ENCODE assay signal across 8 cellular contexts in genomic region chr16:68079616-68080344, GRCh38. TPM values are rescaled to one million over a fixed set of nuclear protein-coding genes. Genes with fewer than 3 reads are reported as not detected.
A peak's percentile ranks its signal among the peaks of the same experiment; 100 is the strongest.
DNase-seq lines count a peak whose midpoint lies in the region; ATAC-seq, FAIRE-seq and TF ChIP-seq lines count a peak whose summit lies in the region.

No MANE protein-coding gene starts in this region.

- H3K27me3 Mint-ChIP-seq in nephron (ENCODE audit: low read depth): no peaks in the 10 kb centered on the region

- H3K9me3 Mint-ChIP-seq in nephron: no peaks in the 10 kb centered on the region

- FAIRE-seq in GM18507 (lab: Jason Lieb, UNC): peak; percentile 80

- peaks cover 28% of the 10 kb centered on the region for H3K36me3 Mint-ChIP-seq in nephron (ENCODE audit: low read depth)

- peak overlapping the region; percentile 63 to 87 (median 82) for H3K27ac Mint-ChIP-seq in nephron

- H3K4me3 Mint-ChIP-seq in nephron: peak overlapping the region in 1 of 3 experiments; percentile 29

- no peak for ATAC-seq in HG03457 (IDR thresholded peaks at IDR 0.05; ENCODE audit: unreplicated experiment)
- ATAC-seq in GM19463 (IDR thresholded peaks at IDR 0.05; ENCODE audit: unreplicated experiment): no peak

- TF ChIP-seq CTCF in nephron (IDR thresholded peaks at IDR 0.05; ENCODE audit: unreplicated experiment in 3 of 3): no peak

- DNase-seq in GM18507 (ENCODE audit: extremely low spot score, insufficient read length, low read depth): peak; percentile 26
- peak; percentile 46 for DNase-seq in activated CD4-positive, alpha-beta T cell treated with anti-CD3 and anti-CD28 coated beads for 1 hour
- DNase-seq in dermis blood vessel endothelial cell: peak; percentile 55
- DNase-seq in substantia nigra (lab: John Stamatoyannopoulos, UW): peak in 25 of 49 donors; percentile 7 to 68 (median 25)
- DNase-seq in NCI-H2227 treated with DMSO at 0.1 percent for 48 hours (lab: John Stamatoyannopoulos, UW): no peak

- peaks cover 33% of the 10 kb centered on the region for H3K4me1 Mint-ChIP-seq in nephron

- H3K27ac ChIP-seq in substantia nigra (ENCODE audit: low read depth, low read length, poor library complexity, severe bottlenecking): peak overlapping the region; percentile 39

RNA-seq across cellular contexts. Expression of gene NFATC3, which starts 5.4 kb away (rescaled TPM):
- 14.1 and 31.6 TPM in 2 replicates for total RNA-seq in dermis blood vessel endothelial cell

RNA-seq across cellular contexts. Expression of gene DUS2, which starts 56.7 kb away (rescaled TPM):
- 26.4 and 34.9 TPM in 2 replicates for total RNA-seq in dermis blood vessel endothelial cell

RNA-seq across cellular contexts. Expression of gene DDX28, which starts 56.7 kb away (rescaled TPM):
- total RNA-seq in dermis blood vessel endothelial cell: 15.1 and 19.5 TPM in 2 replicates
